In genomic region chr6:37536462-37537225, GRCh38 we compare ENCODE assay signal across 8 cellular contexts. TPM values are rescaled to one million over a fixed set of nuclear protein-coding genes. Genes with fewer than 3 reads are reported as not detected.
DNase-seq lines count a peak whose midpoint lies in the region; ATAC-seq, FAIRE-seq and TF ChIP-seq lines count a peak whose summit lies in the region.

No MANE protein-coding gene starts in this region.

- H3K4me3 Mint-ChIP-seq in activated T-cell treated with anti-CD3 and anti-CD28 coated beads, Interleukin-2, amount 50 U/mL, for 4 hours: no peak overlapping the region
- H3K4me3 Mint-ChIP-seq in activated B cell treated with CpG ODN at 0.5 μM for 24 hours (peak overlapping the region; percentile 38), memory B cell (peak overlapping the region; percentile 81), type B pancreatic cell (peak overlapping the region; percentile 82)

- FAIRE-seq in urothelium cell line (lab: Jason Lieb, UNC): no peak

- peaks cover 10% of the 10 kb centered on the region for H3K36me3 Mint-ChIP-seq in activated T-cell treated with anti-CD3 and anti-CD28 coated beads, Interleukin-2, amount 50 U/mL, for 4 hours (ENCODE audit: insufficient read depth)
- H3K36me3 Mint-ChIP-seq in activated B cell treated with CpG ODN at 0.5 μM for 24 hours (ENCODE audit: low read depth): no peaks in the 10 kb centered on the region
- H3K36me3 Mint-ChIP-seq in memory B cell: no peaks in the 10 kb centered on the region
- H3K36me3 Mint-ChIP-seq in type B pancreatic cell: no peaks in the 10 kb centered on the region

- TF ChIP-seq CTCF in activated B cell treated with CpG ODN at 0.5 μM for 24 hours (IDR thresholded peaks at IDR 0.05): no peak
- no peak for TF ChIP-seq CTCF in type B pancreatic cell (conservative IDR thresholded peaks at IDR 0.05)

- POLR2A ChIA-PET in activated B cell treated with CpG ODN at 0.5 μM for 24 hours (lab: Charles Lee): interaction anchor here (1.0 to 2.6 kb wide), 5 partner anchors 17 to 156 kb away, joined by 5 to 16 read pairs (median 6); no protein-coding TSS in a partner anchor

- H3K9me3 Mint-ChIP-seq in activated T-cell treated with anti-CD3 and anti-CD28 coated beads, Interleukin-2, amount 50 U/mL, for 4 hours: no peaks in the 10 kb centered on the region
- no peaks in the 10 kb centered on the region for H3K9me3 Mint-ChIP-seq in activated B cell treated with CpG ODN at 0.5 μM for 24 hours
- H3K9me3 Mint-ChIP-seq in memory B cell: no peaks in the 10 kb centered on the region
- no peaks in the 10 kb centered on the region for H3K9me3 Mint-ChIP-seq in type B pancreatic cell

- intact Hi-C loops in activated B cell treated with CpG ODN at 0.5 μM for 24 hours (cut with micrococcal nuclease): loop anchor here (1.0 to 5.0 kb wide), 3 partner anchors 16 to 476 kb away; no protein-coding TSS in a partner anchor

- CTCF ChIA-PET in activated B cell treated with CpG ODN at 0.5 μM for 24 hours (lab: Charles Lee): interaction anchor here (1.0 to 8.2 kb wide), 10 partner anchors 11 to 161 kb away, joined by 3 to 158 read pairs (median 9); partner anchors contain the start of gene MDGA1

- H3K27ac Mint-ChIP-seq in activated B cell treated with CpG ODN at 0.5 μM for 24 hours: no peak overlapping the region
- H3K27ac Mint-ChIP-seq in memory B cell: no peak overlapping the region
- no peak overlapping the region for H3K27ac Mint-ChIP-seq in type B pancreatic cell

- peaks cover 22% of the 10 kb centered on the region for H3K4me1 Mint-ChIP-seq in activated T-cell treated with anti-CD3 and anti-CD28 coated beads, Interleukin-2, amount 50 U/mL, for 4 hours (ENCODE audit: low read depth)
- peaks cover 15% of the 10 kb centered on the region for H3K4me1 Mint-ChIP-seq in activated B cell treated with CpG ODN at 0.5 μM for 24 hours
- peaks cover 17% of the 10 kb centered on the region for H3K4me1 Mint-ChIP-seq in memory B cell
- H3K4me1 Mint-ChIP-seq in type B pancreatic cell (ENCODE audit: unreplicated experiment): peaks cover 24% of the 10 kb centered on the region

- no peak for DNase-seq in activated T-cell treated with anti-CD3 and anti-CD28 coated beads, Interleukin-2, amount 50 U/mL, for 4 hours
- DNase-seq in activated T-cell treated with anti-CD3 and anti-CD28 coated beads, Interleukin-2, amount 50 U/mL, for 1 hour: no peak
- DNase-seq in activated B cell treated with CpG ODN at 0.5 μM for 24 hours (no peak), memory B cell (ENCODE audit: low spot score in 2 of 2) (no peak), type B pancreatic cell (ENCODE audit: extremely low spot score, unreplicated experiment) (no peak), urothelium cell line (ENCODE audit: low spot score) (no peak), NCI-H2196 treated with DMSO at 0.1 percent for 48 hours (lab: John Stamatoyannopoulos, UW; ENCODE audit: unreplicated experiment) (no peak)

- peak; percentile 20 to 25 for ATAC-seq in activated T-cell treated with anti-CD3 and anti-CD28 coated beads, Interleukin-2, amount 50 U/mL, for 4 hours
- ATAC-seq in activated B cell treated with CpG ODN at 0.5 μM for 24 hours (ENCODE audit: low read depth): peak; percentile 16
- peak; percentile 19 for ATAC-seq in memory B cell (ENCODE audit: low read depth)
- ATAC-seq in HG03139 (IDR thresholded peaks at IDR 0.05; ENCODE audit: unreplicated experiment): no peak

- no peaks in the 10 kb centered on the region for H3K27me3 Mint-ChIP-seq in activated T-cell treated with anti-CD3 and anti-CD28 coated beads, Interleukin-2, amount 50 U/mL, for 4 hours (ENCODE audit: low read depth)
- peaks cover 30% of the 10 kb centered on the region for H3K27me3 Mint-ChIP-seq in activated B cell treated with CpG ODN at 0.5 μM for 24 hours
- H3K27me3 Mint-ChIP-seq in memory B cell: peaks cover 3% of the 10 kb centered on the region
- H3K27me3 Mint-ChIP-seq in type B pancreatic cell: peaks cover 73% of the 10 kb centered on the region

RNA-seq across cellular contexts. Expression of gene CCDC167, which starts 37.0 kb away (rescaled TPM):
- total RNA-seq in activated T-cell treated with anti-CD3 and anti-CD28 coated beads, Interleukin-2, amount 50 U/mL, for 4 hours: 10 to 100 TPM; 49.3 to 52.2 (median 52.2) TPM
- total RNA-seq in activated B cell treated with CpG ODN at 0.5 μM for 24 hours (18.4 and 25.9 TPM in 2 replicates), type B pancreatic cell (ENCODE audit: low replicate concordance) (28.1 and 38.3 TPM in 2 replicates)
